In the genomic region with DNA sequence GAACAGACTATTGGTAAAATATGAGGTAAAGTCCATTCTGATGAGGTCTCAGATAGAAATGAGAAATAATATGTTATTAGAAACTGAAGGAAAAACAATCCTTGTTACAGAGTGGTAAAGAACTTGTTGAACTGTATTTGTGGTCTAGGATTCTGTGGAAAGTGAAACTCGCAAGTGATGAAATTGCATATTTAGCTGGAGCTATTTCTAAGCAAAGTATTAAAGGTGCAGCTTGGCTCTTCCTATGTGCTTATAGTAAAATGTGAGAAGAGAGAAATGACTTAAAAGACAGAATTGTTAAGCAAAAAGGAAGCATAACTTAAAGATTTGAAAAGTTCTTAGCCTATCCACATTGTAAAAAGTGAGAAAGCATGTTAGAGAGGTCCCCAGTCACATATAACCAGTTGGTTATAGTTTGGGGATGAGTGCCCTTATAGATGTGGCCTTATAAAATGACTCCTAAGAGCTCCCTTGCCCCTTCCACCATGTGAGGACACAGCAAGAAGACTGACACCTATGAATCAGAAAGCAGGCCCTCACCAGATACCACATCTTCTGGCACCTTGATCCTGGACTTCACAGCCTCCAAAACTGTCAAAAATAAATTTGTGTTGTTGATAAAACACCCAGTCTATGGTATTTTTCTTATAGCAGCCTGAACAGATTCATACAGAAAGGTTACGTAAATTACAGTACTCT, we compare ENCODE assay signal across 17 cellular contexts. TPM values are rescaled to one million over a fixed set of nuclear protein-coding genes. Genes with fewer than 3 reads are reported as not detected.
A peak's percentile ranks its signal among the peaks of the same experiment; 100 is the strongest.
DNase-seq lines count a peak whose midpoint lies in the region; ATAC-seq lines count a peak whose summit lies in the region.
"Had no signal": no experiment of that assay in that cellular context is flagged by ENCODE, and none has a peak within 500 bp of the region (broad histone marks: within the 10 kb centered on the region; RNA-seq: fewer than 3 reads in every experiment).

No MANE protein-coding gene starts in this region.

- peak overlapping the region; percentile 59 for H3K27ac Mint-ChIP-seq in activated T-cell treated with anti-CD3 and anti-CD28 coated beads, Interleukin-2, amount 50 U/mL, for 24 hours
- H3K27ac Mint-ChIP-seq in activated T-helper 2 cell treated with anti-CD3 and anti-CD28 coated beads, Interferon-gamma antibody, Interleukin-2, Interleukin-4, amounts not matched to agents 10 μg/mL and 5 μg/mL and 100 μg/mL, durations not matched to agents 14 hours and 24 hours and 36 hours, result peak overlapping the region; percentile 80

- no peak for ATAC-seq in esophagus mucosa

- no peak overlapping the region for H3K4me3 Mint-ChIP-seq in activated T-cell treated with anti-CD3 and anti-CD28 coated beads, Interleukin-2, amount 50 U/mL, for 24 hours
- H3K4me3 Mint-ChIP-seq in activated T-helper 2 cell treated with anti-CD3 and anti-CD28 coated beads, Interferon-gamma antibody, Interleukin-2, Interleukin-4, amounts not matched to agents 10 μg/mL and 5 μg/mL and 100 μg/mL, durations not matched to agents 14 hours and 24 hours and 36 hours (ENCODE audit: low read depth), result no peak overlapping the region

- no peaks in the 10 kb centered on the region for H3K27me3 Mint-ChIP-seq in activated T-cell treated with anti-CD3 and anti-CD28 coated beads, Interleukin-2, amount 50 U/mL, for 24 hours
- H3K27me3 Mint-ChIP-seq in activated T-helper 2 cell treated with anti-CD3 and anti-CD28 coated beads, Interferon-gamma antibody, Interleukin-2, Interleukin-4, amounts not matched to agents 10 μg/mL and 5 μg/mL and 100 μg/mL, durations not matched to agents 14 hours and 24 hours and 36 hours (ENCODE audit: low read depth), result no peaks in the 10 kb centered on the region

- no peaks in the 10 kb centered on the region for H3K9me3 Mint-ChIP-seq in activated T-cell treated with anti-CD3 and anti-CD28 coated beads, Interleukin-2, amount 50 U/mL, for 24 hours
- H3K9me3 Mint-ChIP-seq in activated T-helper 2 cell treated with anti-CD3 and anti-CD28 coated beads, Interferon-gamma antibody, Interleukin-2, Interleukin-4, amounts not matched to agents 10 μg/mL and 5 μg/mL and 100 μg/mL, durations not matched to agents 14 hours and 24 hours and 36 hours, result no peaks in the 10 kb centered on the region

- H3K4me1 Mint-ChIP-seq in activated T-cell treated with anti-CD3 and anti-CD28 coated beads, Interleukin-2, amount 50 U/mL, for 24 hours (ENCODE audit: low read depth), result peaks cover 8% of the 10 kb centered on the region
- H3K4me1 Mint-ChIP-seq in activated T-helper 2 cell treated with anti-CD3 and anti-CD28 coated beads, Interferon-gamma antibody, Interleukin-2, Interleukin-4, amounts not matched to agents 10 μg/mL and 5 μg/mL and 100 μg/mL, durations not matched to agents 14 hours and 24 hours and 36 hours (ENCODE audit: low read depth), result peaks cover 12% of the 10 kb centered on the region

- intact Hi-C loops in activated T-helper 2 cell treated with anti-CD3 and anti-CD28 coated beads, Interferon-gamma antibody, Interleukin-2, Interleukin-4, amounts not matched to agents 10 μg/mL and 5 μg/mL and 100 μg/mL, durations not matched to agents 14 hours and 24 hours and 36 hours (cut with micrococcal nuclease), result no loop called here

- no peak for DNase-seq in activated T-cell treated with anti-CD3 and anti-CD28 coated beads, Interleukin-2, amount 50 U/mL, for 24 hours
- no peak for DNase-seq in activated T-cell treated with anti-CD3 and anti-CD28 coated beads for 4 hours
- DNase-seq in MV-4-11 (lab: John Stamatoyannopoulos, UW), result peak; percentile 10
- DNase-seq in activated T-helper 2 cell treated with anti-CD3 and anti-CD28 coated beads, Interferon-gamma antibody, Interleukin-2, Interleukin-4, amounts not matched to agents 10 μg/mL and 5 μg/mL and 100 μg/mL, durations not matched to agents 14 hours and 24 hours and 36 hours (ENCODE audit: low spot score), result no peak
- DNase-seq in NCI-H1417 treated with DMSO at 0.1 percent for 48 hours (lab: John Stamatoyannopoulos, UW), result no peak
- no peak for DNase-seq in HK-2 (ENCODE audit: unreplicated experiment)
- DNase-seq: C1 segment of cervical spinal cord; DMS79; KG1; NCI-H1092; NCI-H1694; NCI-H2081 treated with DMSO at 0.1 percent for 48 hours; NCI-H446 treated with DMSO at 0.1 percent for 48 hours; NK-92 treated with Interleukin-12 subunit alpha and Interleukin-12 subunit beta, amount 100 ng/mL, for 24 hours; SHP77 treated with DMSO at 0.1 percent for 48 hours; SK-N-SH had no signal

- H3K36me3 Mint-ChIP-seq in activated T-cell treated with anti-CD3 and anti-CD28 coated beads, Interleukin-2, amount 50 U/mL, for 24 hours (ENCODE audit: low read depth), result peaks cover 41% of the 10 kb centered on the region
- H3K36me3 Mint-ChIP-seq in activated T-helper 2 cell treated with anti-CD3 and anti-CD28 coated beads, Interferon-gamma antibody, Interleukin-2, Interleukin-4, amounts not matched to agents 10 μg/mL and 5 μg/mL and 100 μg/mL, durations not matched to agents 14 hours and 24 hours and 36 hours (ENCODE audit: low read depth), result peaks cover 48% of the 10 kb centered on the region

RNA-seq across cellular contexts. Expression of a gene that starts 24.8 kb away (rescaled TPM):
- total RNA-seq in activated T-helper 2 cell treated with anti-CD3 and anti-CD28 coated beads, Interferon-gamma antibody, Interleukin-2, Interleukin-4, amounts not matched to agents 10 μg/mL and 5 μg/mL and 100 μg/mL, durations not matched to agents 14 hours and 24 hours and 36 hours, result 22.0 and 22.5 TPM in 2 replicates
- total RNA-seq in esophagus mucosa, result 3.4 TPM
